Comparison of ENCODE assay signal across 9 cellular contexts in the genomic region with DNA sequence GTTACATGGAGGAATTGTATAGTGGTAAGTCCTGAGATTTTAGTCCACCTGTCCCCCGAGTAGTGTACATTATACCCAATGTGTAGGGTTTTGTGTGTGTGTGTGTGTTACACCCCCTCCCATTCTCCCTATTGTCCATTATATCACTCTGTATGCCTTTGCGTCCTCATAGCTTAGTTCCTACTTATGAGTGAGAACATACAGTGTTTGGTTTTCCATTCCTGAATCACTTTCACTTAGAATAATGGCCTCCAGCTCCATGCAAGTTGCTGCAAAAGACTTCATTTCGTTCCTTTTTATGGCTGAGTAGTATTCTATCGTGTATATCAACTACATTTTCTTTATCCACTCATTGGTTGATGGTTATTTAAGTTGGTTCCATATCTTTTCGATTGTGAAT. TPM values are rescaled to one million over a fixed set of nuclear protein-coding genes. Genes with fewer than 3 reads are reported as not detected.
DNase-seq lines count a peak whose midpoint lies in the region; ATAC-seq and TF ChIP-seq lines count a peak whose summit lies in the region.
"Had no signal": no experiment of that assay in that cellular context is flagged by ENCODE, and none has a peak within 500 bp of the region (broad histone marks: within the 10 kb centered on the region; RNA-seq: fewer than 3 reads in every experiment).

No MANE protein-coding gene starts in this region.

- H3K27me3 ChIP-seq in GM06990 (replicated peaks; ENCODE audit: control insufficient read depth, insufficient read depth, low read length) (no peaks in the 10 kb centered on the region), NT2/D1 (ENCODE audit: insufficient read depth, insufficient read length) (peaks cover 42% of the 10 kb centered on the region), prostate gland (replicated peaks; ENCODE audit: insufficient read depth) (no peaks in the 10 kb centered on the region), aorta (ENCODE audit: control insufficient read depth in 1 of 2, insufficient read depth in 2 of 2, low read length in 1 of 2) (no peaks in the 10 kb centered on the region)
- H3K27me3 ChIP-seq: SJCRH30 had no signal

- H3K4me3 ChIP-seq in GM06990 (replicated peaks; ENCODE audit: low read depth, low read length) (peak overlapping the region; percentile 13; the same call in 1 of the 2 replicates), NT2/D1 (ENCODE audit: insufficient read length, low read depth) (peak overlapping the region; percentile 36), prostate gland (peak overlapping the region; percentile 40 to 41), aorta (ENCODE audit: low read length in 2 of 2) (no peak overlapping the region)
- H3K4me3 ChIP-seq: SJCRH30 had no signal

- H3K36me3 ChIP-seq in GM06990 (ENCODE audit: control insufficient read depth, insufficient read depth, low read length), result no peaks in the 10 kb centered on the region
- H3K36me3 ChIP-seq in NT2/D1 (ENCODE audit: insufficient read depth, insufficient read length, low read length), result no peaks in the 10 kb centered on the region
- no peaks in the 10 kb centered on the region for H3K36me3 ChIP-seq in prostate gland
- H3K36me3 ChIP-seq in aorta (ENCODE audit: control insufficient read depth in 1 of 2, insufficient read depth in 2 of 2, low read length in 1 of 2), result no peaks in the 10 kb centered on the region
- H3K36me3 ChIP-seq: SJCRH30 had no signal

- H3K27me3 Mint-ChIP-seq in endothelial cell (ENCODE audit: unreplicated experiment), result peaks cover 18% of the 10 kb centered on the region

- no peak for TF ChIP-seq POLR2A in prostate gland (IDR thresholded peaks at IDR 0.05)

- no peaks in the 10 kb centered on the region for H3K9me3 ChIP-seq in NT2/D1 (ENCODE audit: insufficient read depth, low read length)
- no peaks in the 10 kb centered on the region for H3K9me3 ChIP-seq in prostate gland
- H3K9me3 ChIP-seq in aorta (ENCODE audit: control insufficient read depth, low read length), result no peaks in the 10 kb centered on the region
- H3K9me3 ChIP-seq: SJCRH30 had no signal

- H3K9ac ChIP-seq in NT2/D1 (ENCODE audit: insufficient read length, low read depth), result no peak overlapping the region

- TF ChIP-seq CTCF in GM06990 (IDR thresholded peaks at IDR 0.05; ENCODE audit: insufficient read depth, low read length, poor library complexity, severe bottlenecking) (no peak), endothelial cell (IDR thresholded peaks at IDR 0.05; ENCODE audit: unreplicated experiment) (no peak), prostate gland (IDR thresholded peaks at IDR 0.05) (no peak)

- H3K4me1 Mint-ChIP-seq in endothelial cell (ENCODE audit: unreplicated experiment), result peaks cover 8% of the 10 kb centered on the region

- WGBS in prostate gland, result 66% methylated on average over 5 of the region's 5 CpGs
- 74% methylated on average over 5 of the region's 5 CpGs for WGBS in aorta, 2 donors

- no peaks in the 10 kb centered on the region for H3K9me3 Mint-ChIP-seq in endothelial cell (ENCODE audit: unreplicated experiment)

- no peaks in the 10 kb centered on the region for H3K36me3 Mint-ChIP-seq in endothelial cell (ENCODE audit: low read depth, unreplicated experiment)

- no peak overlapping the region for H3K27ac ChIP-seq in prostate gland
- no peak overlapping the region for H3K27ac ChIP-seq in aorta (ENCODE audit: low read depth in 1 of 2, low read length in 2 of 2)
- H3K27ac ChIP-seq: SJCRH30 had no signal

- H3K27ac Mint-ChIP-seq in endothelial cell (ENCODE audit: unreplicated experiment), result no peak overlapping the region

- H3K4me3 Mint-ChIP-seq in endothelial cell (ENCODE audit: unreplicated experiment), result peak overlapping the region; percentile 40

- H3K4me1 ChIP-seq in NT2/D1 (ENCODE audit: insufficient read depth, insufficient read length) (peaks cover 4% of the 10 kb centered on the region), prostate gland (replicated peaks) (no peaks in the 10 kb centered on the region), aorta (ENCODE audit: control insufficient read depth in 1 of 2, insufficient read depth in 2 of 2, low read length in 2 of 2) (no peaks in the 10 kb centered on the region)
- H3K4me1 ChIP-seq: SJCRH30 had no signal

- intact Hi-C loops in prostate gland (cut with DNase I) (no loop called here), aorta (cut with DNase I) (no loop called here)

- DNase-seq in GM06990 (ENCODE audit: extremely low read depth, insufficient read length) (no peak), NT2/D1 (ENCODE audit: low read depth, low spot score) (no peak), endothelial cell (ENCODE audit: low spot score) (no peak), prostate gland (ENCODE audit: low spot score) (no peak), aorta (no peak), NCI-H2227 treated with DMSO at 0.1 percent for 48 hours (lab: John Stamatoyannopoulos, UW) (no peak)

- ATAC-seq in HG03520 (IDR thresholded peaks at IDR 0.05; ENCODE audit: unreplicated experiment), result no peak
- ATAC-seq in GM21825 (IDR thresholded peaks at IDR 0.05; ENCODE audit: unreplicated experiment), result no peak
- ATAC-seq in aorta (ENCODE audit: low FRiP score), result no peak

RNA-seq across cellular contexts. Expression of a gene that starts 0.6 kb away (rescaled TPM):
- total RNA-seq in endothelial cell (ENCODE audit: unreplicated experiment) (not detected), prostate gland (1 to 10 TPM; 3.0 to 4.5 TPM), aorta (under 1 TPM; 0.49 to 0.54 TPM)
- polyA plus RNA-seq in aorta, result 1 to 10 TPM in 1 of 2 donors, not detected in 1; 1.9 TPM
- total RNA-seq: SJCRH30 had no signal

Comparison
In these comparisons a context has a peak if more than half of its experiments do, and no peak if none do; other contexts are left out.
1. H3K4me3 ChIP-seq: peak in GM06990 (single experiment), NT2/D1 (single experiment) and prostate gland (2 of 2); none in aorta (0 of 2).